19 cellular contexts compared by ENCODE assay signal in the genomic region with DNA sequence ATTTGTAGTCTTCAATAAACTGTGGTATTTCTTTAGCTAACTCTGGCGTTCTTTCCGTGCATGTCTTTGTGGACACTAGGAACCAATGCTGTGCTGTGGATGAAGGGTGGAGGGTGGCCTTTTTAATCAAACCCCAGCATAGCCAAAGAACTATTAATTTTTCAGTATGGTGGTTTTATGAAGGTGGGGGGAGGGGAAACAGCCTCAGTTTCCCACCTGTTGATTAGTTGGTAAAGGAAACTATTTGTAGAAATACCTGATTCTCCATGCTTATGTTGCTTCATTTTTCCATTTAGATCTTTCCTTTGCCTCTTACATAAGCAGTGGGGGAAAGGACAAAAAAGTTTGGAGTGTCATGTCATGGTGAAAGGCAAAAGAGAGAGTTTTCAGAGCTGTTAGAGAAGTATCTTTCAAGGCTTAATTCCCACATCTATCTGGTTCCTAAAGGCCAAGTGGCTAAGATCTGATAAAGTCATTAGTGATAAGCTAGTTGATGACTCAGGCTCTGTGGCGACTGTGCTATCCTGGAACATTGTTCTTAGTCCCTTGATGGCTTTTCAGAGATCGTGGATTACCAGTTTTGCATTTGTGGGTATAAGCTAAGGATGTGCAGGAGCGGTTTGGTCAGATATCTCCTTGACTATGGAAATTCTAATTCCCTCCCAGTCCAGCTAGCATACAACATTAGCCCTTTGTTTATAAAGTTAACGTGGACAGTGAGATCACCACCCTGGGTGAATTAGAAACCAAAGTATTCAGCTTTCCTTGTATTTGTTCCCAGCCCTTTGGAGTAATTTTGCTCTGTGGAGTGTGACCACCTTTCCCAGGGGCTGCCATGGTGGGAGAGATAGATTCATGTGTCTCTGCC. TPM values are rescaled to one million over a fixed set of nuclear protein-coding genes. Genes with fewer than 3 reads are reported as not detected.
DNase-seq lines count a peak whose midpoint lies in the region; ATAC-seq, FAIRE-seq and TF ChIP-seq lines count a peak whose summit lies in the region.
"Had no signal": no experiment of that assay in that cellular context is flagged by ENCODE, and none has a peak within 500 bp of the region (broad histone marks: within the 10 kb centered on the region; RNA-seq: fewer than 3 reads in every experiment).

No MANE protein-coding gene starts in this region.

- in situ Hi-C loops in K562 (cut with MboI), result no loop called here

- 61% methylated on average over 6 of the region's 6 CpGs for WGBS in K562 (ENCODE audit: insufficient coverage, low coverage, missing lambda C conversion rate)

- H3K9ac ChIP-seq in K562 (ENCODE audit: insufficient read depth in 1 of 2, low read depth in 2 of 2, low read length in 2 of 2), result no peak overlapping the region
- H3K9ac ChIP-seq: SK-N-SH had no signal

- no peak for TF ChIP-seq EP300 in K562 (IDR thresholded peaks at IDR 0.05; ENCODE audit: low read length)

- no peak for DNase-seq in activated CD4-positive, alpha-beta T cell treated with anti-CD3 and anti-CD28 coated beads, Interleukin-2, amount 10 ng/mL, durations not matched to agents 24 days and 14 days
- no peak for DNase-seq in activated CD4-positive, alpha-beta T cell treated with anti-CD3 and anti-CD28 coated beads, Interleukin-2, amount 50 U/mL, for 4 hours
- DNase-seq in RKO (ENCODE audit: low spot score) (peak; percentile 28), K562 (ENCODE audit: extremely low read depth in 1 of 4, low spot score in 3 of 4) (no peak), nephron progenitor cell (no peak), cerebellar cortex (ENCODE audit: low spot score) (no peak), GF-D8 (lab: John Stamatoyannopoulos, UW) (no peak)
- DNase-seq: activated CD4-positive, CD25-positive, alpha-beta regulatory T cell; activated gamma-delta T cell treated with Interleukin-2 at 50 U/mL for 16 hours; NCI-H2171; occipital lobe; SK-N-SH; stimulated activated CD4-positive, alpha-beta T cell treated with anti-CD3 and anti-CD28 coated beads, Interleukin-12 subunit alpha, Interleukin-12 subunit beta, amount 100 ng/mL, for 4 hours had no signal

- FAIRE-seq in K562 (lab: Jason Lieb, UNC), result no peak
- FAIRE-seq: A549 had no signal

- BruUV-seq in K562 (replicated peaks; lab: Mats Ljungman, UMichigan), result no TSS peak

- H3K9me3 ChIP-seq in K562 (replicated peaks; ENCODE audit: control insufficient read depth, insufficient read depth, low read depth, low read length), result no peaks in the 10 kb centered on the region
- H3K9me3 ChIP-seq: A549, SK-N-SH had no signal

- H3K36me3 ChIP-seq in K562 (ENCODE audit: control insufficient read depth, insufficient read depth, low read length), result peaks cover 91% of the 10 kb centered on the region

- H3K9me1 ChIP-seq in K562 (ENCODE audit: control insufficient read depth, insufficient read depth, low read length), result peaks cover 3% of the 10 kb centered on the region

- H3K27me3 ChIP-seq in K562 (ENCODE audit: control insufficient read depth in 2 of 2, insufficient read depth in 2 of 2, low read length in 2 of 2), result no peaks in the 10 kb centered on the region

- no peak overlapping the region for H3K4me3 Mint-ChIP-seq in activated CD4-positive, alpha-beta T cell treated with anti-CD3 and anti-CD28 coated beads, Interleukin-2, amount 10 ng/mL, durations not matched to agents 24 days and 14 days
- H3K4me3 Mint-ChIP-seq in nephron progenitor cell, result no peak overlapping the region

- H3K79me2 ChIP-seq in K562 (ENCODE audit: control insufficient read depth, insufficient read depth, low read length), result no peaks in the 10 kb centered on the region

- peak; percentile 54; the same call in 1 of the 2 replicates for TF ChIP-seq POLR2A in K562 (conservative IDR thresholded peaks at IDR 0.05)

- peaks cover 71% of the 10 kb centered on the region for H3K36me3 Mint-ChIP-seq in activated CD4-positive, alpha-beta T cell treated with anti-CD3 and anti-CD28 coated beads, Interleukin-2, amount 10 ng/mL, durations not matched to agents 24 days and 14 days (ENCODE audit: low read depth)
- H3K36me3 Mint-ChIP-seq in nephron progenitor cell (ENCODE audit: low read depth), result peaks cover 58% of the 10 kb centered on the region

- POLR2A ChIA-PET in K562 (lab: Yijun Ruan, JAX), result interaction anchor here (0.6 to 1.5 kb wide), 4 partner anchors 9 to 317 kb away, joined by 3 to 4 read pairs (median 4); partner anchors contain the start of gene DENND4B

- CTCF ChIA-PET in K562 (lab: Yijun Ruan, JAX; ENCODE audit: low intra/inter-chr PET ratio), result no interaction called here

- no peak overlapping the region for H3K4me2 ChIP-seq in K562 (ENCODE audit: insufficient read depth, low read length)
- H3K4me2 ChIP-seq: A549, SK-N-SH had no signal

- H3K27ac Mint-ChIP-seq in activated CD4-positive, alpha-beta T cell treated with anti-CD3 and anti-CD28 coated beads, Interleukin-2, amount 10 ng/mL, durations not matched to agents 24 days and 14 days, result peak overlapping the region; percentile 85
- peak overlapping the region; percentile 73 for H3K27ac Mint-ChIP-seq in nephron progenitor cell

- TF ChIP-seq RAD21 in K562 (CRISPR knock-in tag; conservative IDR thresholded peaks at IDR 0.05 in 1 of 2, IDR thresholded peaks at IDR 0.05 in 1 of 2), result no peak

- no peak overlapping the region for H2AFZ ChIP-seq in K562 (ENCODE audit: low read depth, low read length)

- no peak overlapping the region for H3K4me3 ChIP-seq in K562
- H3K4me3 ChIP-seq: A549, coronary artery, lung had no signal

- TF ChIP-seq CTCF in K562 (IDR thresholded peaks at IDR 0.05 in 2 of 3, conservative IDR thresholded peaks at IDR 0.05 in 1 of 3; ENCODE audit: insufficient read depth in 2 of 3, low read depth in 1 of 3, low read length in 3 of 3), result no peak
- no peak for TF ChIP-seq CTCF in nephron progenitor cell (IDR thresholded peaks at IDR 0.05)

- no peaks in the 10 kb centered on the region for H3K27me3 Mint-ChIP-seq in activated CD4-positive, alpha-beta T cell treated with anti-CD3 and anti-CD28 coated beads, Interleukin-2, amount 10 ng/mL, durations not matched to agents 24 days and 14 days
- no peaks in the 10 kb centered on the region for H3K27me3 Mint-ChIP-seq in nephron progenitor cell (ENCODE audit: low read depth, poor library complexity)

- intact Hi-C loops in activated CD4-positive, alpha-beta T cell treated with anti-CD3 and anti-CD28 coated beads, Interleukin-2, amount 10 ng/mL, durations not matched to agents 24 days and 14 days (cut with micrococcal nuclease), result no loop called here
- intact Hi-C loops in K562 (cut with micrococcal nuclease), result no loop called here

- H3K4me1 ChIP-seq in K562 (replicated peaks in 1 of 2; ENCODE audit: control insufficient read depth in 2 of 2, insufficient read depth in 2 of 2, low read length in 2 of 2), result peaks cover 0 to 7% of the 10 kb centered on the region in 2 experiments; a peak in 1 of 5 replicates
- H3K4me1 ChIP-seq: A549 had no signal

- no peaks in the 10 kb centered on the region for H3K9me3 Mint-ChIP-seq in activated CD4-positive, alpha-beta T cell treated with anti-CD3 and anti-CD28 coated beads, Interleukin-2, amount 10 ng/mL, durations not matched to agents 24 days and 14 days
- H3K9me3 Mint-ChIP-seq in nephron progenitor cell, result no peaks in the 10 kb centered on the region

- peaks cover 38% of the 10 kb centered on the region for H3K4me1 Mint-ChIP-seq in activated CD4-positive, alpha-beta T cell treated with anti-CD3 and anti-CD28 coated beads, Interleukin-2, amount 10 ng/mL, durations not matched to agents 24 days and 14 days
- H3K4me1 Mint-ChIP-seq in nephron progenitor cell, result no peaks in the 10 kb centered on the region

- ATAC-seq in K562 (no peak; the same call in 2 of the 3 replicates), HG03039 (IDR thresholded peaks at IDR 0.05; ENCODE audit: unreplicated experiment) (no peak)
- ATAC-seq: A549, HCT116 had no signal

- H3K27ac ChIP-seq in K562 (ENCODE audit: extremely low read depth, low read depth, low read length), result 0 out of 3 replicates have a peak overlapping the region, but pooled peaks have one; percentile 37
- H3K27ac ChIP-seq: A549 had no signal

- peaks cover 11% of the 10 kb centered on the region for H4K20me1 ChIP-seq in K562 (replicated peaks; ENCODE audit: control insufficient read depth, insufficient read depth, low read length)

RNA-seq across cellular contexts. Expression of gene HAX1, which starts 8.7 kb away (rescaled TPM):
- total RNA-seq in activated CD4-positive, alpha-beta T cell treated with anti-CD3 and anti-CD28 coated beads, Interleukin-2, amount 10 ng/mL, durations not matched to agents 24 days and 14 days, result 114 and 118 TPM in 2 replicates
- 73.9 and 115 TPM in 2 replicates for total RNA-seq in K562 (2011; cell fraction: chromatin; rRNA removed; ENCODE audit: low replicate concordance)
- total RNA-seq in K562 (2011; cell fraction: nucleolus; rRNA removed), result 87.5 and 93.4 TPM in 2 replicates
- 74.8 and 85.6 TPM in 2 replicates for total RNA-seq in K562 (2011; cell fraction: nucleoplasm; rRNA removed)
- 182 and 218 TPM in 2 replicates for total RNA-seq in K562 (2014; rRNA removed)
- total RNA-seq in K562 (2014; rRNA removed; fragmentation: Illumina TruSeq; extraction: Trizol), result 194 and 200 TPM in 2 replicates
- 167 and 172 TPM in 2 replicates for total RNA-seq in K562 (2015; rRNA removed; fragmentation: Illumina TruSeq; extraction: Trizol)
- 140 and 143 TPM in 2 replicates for total RNA-seq in K562 (2021)
- polyA plus RNA-seq in K562 (2011; rRNA removed), result 239 and 276 TPM in 2 replicates
- polyA plus RNA-seq in K562 (2011; cell fraction: cytosol; rRNA removed), result 257 and 270 TPM in 2 replicates
- polyA plus RNA-seq in K562 (2011; cell fraction: nucleus; rRNA removed), result 237 and 330 TPM in 2 replicates
- 159 and 456 TPM in 2 replicates for polyA plus RNA-seq in K562 (2012)
- polyA plus RNA-seq in K562 (2014; fragmentation: Illumina TruSeq; extraction: Trizol), result 200 and 240 TPM in 2 replicates
- 100 to 1,000 TPM; 447 to 492 TPM for polyA plus RNA-seq in K562 (2014; fragmentation: Nextera tagmentation; extraction: Ambion mirVana)
- polyA plus RNA-seq in K562 (2014; rRNA removed), result 234 and 245 TPM in 2 replicates
- polyA minus RNA-seq in K562 (2011; rRNA and poly(A)+ RNA removed), result 100 and 110 TPM in 2 replicates
- polyA minus RNA-seq in K562 (2011; cell fraction: cytosol; rRNA and poly(A)+ RNA removed), result 55.1 and 55.3 TPM in 2 replicates
- 26.4 and 58.1 TPM in 2 replicates for polyA minus RNA-seq in K562 (2011; cell fraction: nucleus; rRNA and poly(A)+ RNA removed)

RNA-seq across cellular contexts. Expression of gene UBAP2L, which starts 42.9 kb away (rescaled TPM):
- 277 and 281 TPM in 2 replicates for total RNA-seq in activated CD4-positive, alpha-beta T cell treated with anti-CD3 and anti-CD28 coated beads, Interleukin-2, amount 10 ng/mL, durations not matched to agents 24 days and 14 days
- total RNA-seq in K562 (2011; cell fraction: chromatin; rRNA removed; ENCODE audit: low replicate concordance), result 517 and 814 TPM in 2 replicates
- 239 and 272 TPM in 2 replicates for total RNA-seq in K562 (2011; cell fraction: nucleolus; rRNA removed)
- 345 and 418 TPM in 2 replicates for total RNA-seq in K562 (2011; cell fraction: nucleoplasm; rRNA removed)
- total RNA-seq in K562 (2014; rRNA removed) (83.6 and 98.6 TPM in 2 replicates), K562 (2014; rRNA removed; fragmentation: Illumina TruSeq; extraction: Trizol) (112 and 113 TPM in 2 replicates), K562 (2015; rRNA removed; fragmentation: Illumina TruSeq; extraction: Trizol) (119 and 121 TPM in 2 replicates), K562 (2021) (175 and 181 TPM in 2 replicates)
- polyA plus RNA-seq in K562 (2011; rRNA removed) (136 and 245 TPM in 2 replicates), K562 (2014; fragmentation: Illumina TruSeq; extraction: Trizol) (193 and 245 TPM in 2 replicates), K562 (2014; fragmentation: Nextera tagmentation; extraction: Ambion mirVana) (10 to 100 TPM; 75.0 to 92.3 TPM), K562 (2014; rRNA removed) (141 and 180 TPM in 2 replicates)
- 207 and 210 TPM in 2 replicates for polyA plus RNA-seq in K562 (2011; cell fraction: cytosol; rRNA removed)
- 551 and 619 TPM in 2 replicates for polyA plus RNA-seq in K562 (2011; cell fraction: nucleus; rRNA removed)
- 126 and 178 TPM in 2 replicates for polyA plus RNA-seq in K562 (2012)
- 274 and 299 TPM in 2 replicates for polyA minus RNA-seq in K562 (2011; rRNA and poly(A)+ RNA removed)
- polyA minus RNA-seq in K562 (2011; cell fraction: cytosol; rRNA and poly(A)+ RNA removed), result 75.8 and 76.5 TPM in 2 replicates
- polyA minus RNA-seq in K562 (2011; cell fraction: nucleus; rRNA and poly(A)+ RNA removed), result 217 and 391 TPM in 2 replicates

RNA-seq across cellular contexts. Expression of gene AQP10, which starts 57.2 kb away (rescaled TPM):
- not detected in 2 replicates for total RNA-seq in activated CD4-positive, alpha-beta T cell treated with anti-CD3 and anti-CD28 coated beads, Interleukin-2, amount 10 ng/mL, durations not matched to agents 24 days and 14 days
- total RNA-seq in K562 (2011; cell fraction: chromatin; rRNA removed; ENCODE audit: low replicate concordance), result 12.4 and 39.7 TPM in 2 replicates
- 21.6 and 25.0 TPM in 2 replicates for total RNA-seq in K562 (2011; cell fraction: nucleolus; rRNA removed)
- 21.3 and 24.8 TPM in 2 replicates for total RNA-seq in K562 (2011; cell fraction: nucleoplasm; rRNA removed)
- total RNA-seq in K562 (2014; rRNA removed) (1.9 and 2.1 TPM in 2 replicates), K562 (2014; rRNA removed; fragmentation: Illumina TruSeq; extraction: Trizol) (1.7 and 1.9 TPM in 2 replicates), K562 (2015; rRNA removed; fragmentation: Illumina TruSeq; extraction: Trizol) (1.3 and 1.5 TPM in 2 replicates), K562 (2021) (3.7 and 4.9 TPM in 2 replicates)
- polyA plus RNA-seq in K562 (2011; rRNA removed) (9.7 and 20.6 TPM in 2 replicates), K562 (2014; fragmentation: Illumina TruSeq; extraction: Trizol) (5.6 and 7.4 TPM in 2 replicates), K562 (2014; fragmentation: Nextera tagmentation; extraction: Ambion mirVana) (under 1 TPM; 0.37 to 0.56 TPM), K562 (2014; rRNA removed) (4.5 and 5.0 TPM in 2 replicates)
- polyA plus RNA-seq in K562 (2011; cell fraction: cytosol; rRNA removed), result 16.4 and 28.3 TPM in 2 replicates
- 46.5 and 76.2 TPM in 2 replicates for polyA plus RNA-seq in K562 (2011; cell fraction: nucleus; rRNA removed)
- 6.3 and 8.5 TPM in 2 replicates for polyA plus RNA-seq in K562 (2012)
- 4.2 and 5.3 TPM in 2 replicates for polyA minus RNA-seq in K562 (2011; rRNA and poly(A)+ RNA removed)
- polyA minus RNA-seq in K562 (2011; cell fraction: cytosol; rRNA and poly(A)+ RNA removed), result 2.0 and 5.8 TPM in 2 replicates
- polyA minus RNA-seq in K562 (2011; cell fraction: nucleus; rRNA and poly(A)+ RNA removed), result 6.1 and 21.7 TPM in 2 replicates
- total RNA-seq: occipital lobe had no signal
- polyA plus RNA-seq: A549 had no signal

RNA-seq across cellular contexts. Expression of gene CFAP141, which starts 57.6 kb away (rescaled TPM):
- not detected in 2 replicates for total RNA-seq in activated CD4-positive, alpha-beta T cell treated with anti-CD3 and anti-CD28 coated beads, Interleukin-2, amount 10 ng/mL, durations not matched to agents 24 days and 14 days
- not detected in 2 replicates for total RNA-seq in K562 (2011; cell fraction: chromatin; rRNA removed; ENCODE audit: low replicate concordance)
- total RNA-seq in K562 (2011; cell fraction: nucleolus; rRNA removed), result not detected in 2 replicates
- total RNA-seq in K562 (2011; cell fraction: nucleoplasm; rRNA removed), result not detected in 2 replicates
- total RNA-seq in K562 (2014; rRNA removed), result not detected in 2 replicates
- total RNA-seq in K562 (2014; rRNA removed; fragmentation: Illumina TruSeq; extraction: Trizol), result not detected in 2 replicates
- not detected in 2 replicates for total RNA-seq in K562 (2015; rRNA removed; fragmentation: Illumina TruSeq; extraction: Trizol)
- not detected in 2 replicates for total RNA-seq in K562 (2021)
- not detected in 2 replicates for polyA plus RNA-seq in K562 (2011; rRNA removed)
- not detected in 2 replicates for polyA plus RNA-seq in K562 (2011; cell fraction: cytosol; rRNA removed)
- polyA plus RNA-seq in K562 (2011; cell fraction: nucleus; rRNA removed), result not detected in 2 replicates
- polyA plus RNA-seq in K562 (2012), result not detected in 2 replicates
- polyA plus RNA-seq in K562 (2014; fragmentation: Illumina TruSeq; extraction: Trizol), result not detected in 2 replicates
- not detected for polyA plus RNA-seq in K562 (2014; fragmentation: Nextera tagmentation; extraction: Ambion mirVana)
- polyA plus RNA-seq in K562 (2014; rRNA removed), result not detected in 2 replicates
- not detected in 2 replicates for polyA minus RNA-seq in K562 (2011; rRNA and poly(A)+ RNA removed)
- not detected in 2 replicates for polyA minus RNA-seq in K562 (2011; cell fraction: cytosol; rRNA and poly(A)+ RNA removed)
- not detected in 2 replicates for polyA minus RNA-seq in K562 (2011; cell fraction: nucleus; rRNA and poly(A)+ RNA removed)
- total RNA-seq: occipital lobe had no signal
- polyA plus RNA-seq: A549, SK-N-SH, thymus had no signal
